In genomic region chr13:99948907-99949656, GRCh38 we compare ENCODE assay signal across 35 cellular contexts. TPM values are rescaled to one million over a fixed set of nuclear protein-coding genes. Genes with fewer than 3 reads are reported as not detected.
DNase-seq lines count a peak whose midpoint lies in the region; ATAC-seq, FAIRE-seq and TF ChIP-seq lines count a peak whose summit lies in the region.
"Had no signal": no experiment of that assay in that cellular context is flagged by ENCODE, and none has a peak within 500 bp of the region (broad histone marks: within the 10 kb centered on the region; RNA-seq: fewer than 3 reads in every experiment).

No MANE protein-coding gene starts in this region.

- H3K4me1 ChIP-seq in lower lobe of right lung, result peaks cover 7% of the 10 kb centered on the region
- no peaks in the 10 kb centered on the region for H3K4me1 ChIP-seq in small intestine (ENCODE audit: control insufficient read depth in 2 of 2, insufficient read depth in 1 of 2, low read depth in 1 of 2, low read length in 1 of 2)
- H3K4me1 ChIP-seq in psoas muscle, result no peaks in the 10 kb centered on the region
- H3K4me1 ChIP-seq: left ventricle myocardium inferior, pancreas, right atrium auricular region had no signal

- intact Hi-C loops in lower lobe of right lung (cut with DNase I) (no loop called here), psoas muscle (cut with DNase I) (no loop called here)

- peak overlapping the region; percentile 42 for H3K27ac Mint-ChIP-seq in chondrocyte (ENCODE audit: unreplicated experiment)
- H3K27ac Mint-ChIP-seq: CD14-positive monocyte; effector memory CD8-positive, alpha-beta T cell; immature natural killer cell; naive thymus-derived CD8-positive, alpha-beta T cell had no signal

- no peaks in the 10 kb centered on the region for H3K36me3 ChIP-seq in lower lobe of right lung
- H3K36me3 ChIP-seq in small intestine (ENCODE audit: control insufficient read depth in 2 of 2, insufficient read depth in 2 of 2, low read length in 2 of 2), result no peaks in the 10 kb centered on the region
- no peaks in the 10 kb centered on the region for H3K36me3 ChIP-seq in psoas muscle (ENCODE audit: insufficient read depth in 1 of 2, low read depth in 1 of 2)
- H3K36me3 ChIP-seq: brain microvascular endothelial cell, left ventricle myocardium inferior, pancreas, right atrium auricular region, transverse colon had no signal

- no peak for DNase-seq in chondrocyte (ENCODE audit: low spot score)
- DNase-seq in lower lobe of right lung, result no peak
- DNase-seq in small intestine, result peak; percentile 40
- no peak for DNase-seq in psoas muscle
- DNase-seq: activated CD4-positive, alpha-beta T cell treated with anti-CD3 and anti-CD28 coated beads for 4 hours; activated T-cell treated with anti-CD3 and anti-CD28 coated beads, Interleukin-2, amount 50 U/mL, for 1 hour; brain microvascular endothelial cell; effector memory CD8-positive, alpha-beta T cell; EL; foreskin fibroblast; GM23248; immature natural killer cell; left ventricle myocardium inferior; midbrain; naive thymus-derived CD8-positive, alpha-beta T cell; NCI-H1048; NCI-H1694 treated with DMSO at 0.1 percent for 48 hours; NCI-H2171; NCI-H510A treated with DMSO at 0.1 percent for 48 hours; pancreas; stimulated activated CD4-positive, alpha-beta T cell treated with anti-CD3 and anti-CD28 coated beads, Interleukin-2, amount 100 ng/mL, for 48 hours; transverse colon had no signal

- WGBS in small intestine, 3 donors, result 44 to 65% (median 54%) methylated on average over 10 of the region's 10 CpGs
- 72 to 77% (median 75%) methylated on average over 10 of the region's 10 CpGs for WGBS in psoas muscle, 3 donors

- FAIRE-seq in small intestine (lab: Jason Lieb, UNC), result no peak
- FAIRE-seq: colon, D721Med, GM12891, pancreas had no signal

- peak; percentile 26 to 58 for ATAC-seq in lower lobe of right lung
- no peak for ATAC-seq in GM18873 (IDR thresholded peaks at IDR 0.05; ENCODE audit: low FRiP score, unreplicated experiment)
- ATAC-seq in GM19351 (IDR thresholded peaks at IDR 0.05; ENCODE audit: unreplicated experiment), result no peak
- ATAC-seq in psoas muscle, result no peak
- ATAC-seq: effector memory CD8-positive, alpha-beta T cell; naive thymus-derived CD8-positive, alpha-beta T cell; pancreas; Right ventricle myocardium inferior had no signal

- no peaks in the 10 kb centered on the region for H3K9me3 Mint-ChIP-seq in chondrocyte (ENCODE audit: low read depth)
- H3K9me3 Mint-ChIP-seq: effector memory CD8-positive, alpha-beta T cell; naive thymus-derived CD8-positive, alpha-beta T cell had no signal

- H3K27ac ChIP-seq in lower lobe of right lung, result no peak overlapping the region
- H3K27ac ChIP-seq in small intestine (ENCODE audit: low read depth in 1 of 2, low read length in 1 of 2), result no peak overlapping the region
- no peak overlapping the region for H3K27ac ChIP-seq in psoas muscle
- H3K27ac ChIP-seq: brain microvascular endothelial cell, GM23248, left ventricle myocardium inferior, pancreas, right atrium auricular region, transverse colon had no signal

- peaks cover 34% of the 10 kb centered on the region for H3K4me1 Mint-ChIP-seq in chondrocyte (ENCODE audit: low read depth)
- H3K4me1 Mint-ChIP-seq: CD14-positive monocyte; immature natural killer cell; naive thymus-derived CD8-positive, alpha-beta T cell had no signal

- H3K4me3 ChIP-seq in lower lobe of right lung (no peak overlapping the region), small intestine (ENCODE audit: low read depth in 1 of 2, low read length in 2 of 2) (no peak overlapping the region), psoas muscle (no peak overlapping the region)
- H3K4me3 ChIP-seq: GM23248, left ventricle myocardium inferior, pancreas, right atrium auricular region, transverse colon had no signal

- H3K27me3 Mint-ChIP-seq in chondrocyte (ENCODE audit: low read depth), result no peaks in the 10 kb centered on the region

- no peaks in the 10 kb centered on the region for H3K36me3 Mint-ChIP-seq in chondrocyte (ENCODE audit: low read depth)
- H3K36me3 Mint-ChIP-seq: CD14-positive monocyte; naive thymus-derived CD8-positive, alpha-beta T cell had no signal

- H3K27me3 ChIP-seq in lower lobe of right lung (ENCODE audit: low read depth), result peaks cover 45% of the 10 kb centered on the region
- H3K27me3 ChIP-seq in small intestine (ENCODE audit: control insufficient read depth in 2 of 2, insufficient read depth in 2 of 2, low read length in 2 of 2), result peaks cover 0 to 20% of the 10 kb centered on the region in 2 donors
- peaks cover 5 to 84% (median 14%) of the 10 kb centered on the region in 3 donors for H3K27me3 ChIP-seq in psoas muscle (ENCODE audit: insufficient read depth in 3 of 3, low read length in 2 of 3)
- H3K27me3 ChIP-seq: brain microvascular endothelial cell, pancreas, right atrium auricular region had no signal

- H3K9me3 ChIP-seq in lower lobe of right lung (no peaks in the 10 kb centered on the region), small intestine (ENCODE audit: control insufficient read depth, low read depth) (no peaks in the 10 kb centered on the region), psoas muscle (no peaks in the 10 kb centered on the region)
- H3K9me3 ChIP-seq: left ventricle myocardium inferior, pancreas, right atrium auricular region, transverse colon had no signal

- TF ChIP-seq CTCF in chondrocyte (IDR thresholded peaks at IDR 0.05) (no peak), lower lobe of right lung (IDR thresholded peaks at IDR 0.05) (no peak), psoas muscle (IDR thresholded peaks at IDR 0.05) (no peak)

- no peak for TF ChIP-seq RAD21 in Ishikawa (IDR thresholded peaks at IDR 0.05; ENCODE audit: low read depth)

- H3K4me3 Mint-ChIP-seq in chondrocyte (ENCODE audit: unreplicated experiment), result no peak overlapping the region
- H3K4me3 Mint-ChIP-seq: CD14-positive monocyte; effector memory CD8-positive, alpha-beta T cell; immature natural killer cell; naive thymus-derived CD8-positive, alpha-beta T cell had no signal

- TF ChIP-seq EP300 in Ishikawa (IDR thresholded peaks at IDR 0.05; ENCODE audit: borderline replicate concordance), result no peak

TF ChIP-seq in Ishikawa, 13 proteins besides CTCF, POLR2A, EP300 and RAD21:
- TF ChIP-seq MAX (IDR thresholded peaks at IDR 0.05) (no peak), NFIC (IDR thresholded peaks at IDR 0.05) (0 out of 2 replicates have a peak, but pooled peaks have one; percentile 30)

RNA-seq across cellular contexts. Expression of gene ZIC5, which starts 22.5 kb away (rescaled TPM):
- total RNA-seq in chondrocyte (2.7 to 5.8 TPM (median 3.1 TPM) in 3 replicates), lower lobe of right lung (not detected), psoas muscle (not detected)
- polyA plus RNA-seq in small intestine (under 1 TPM in 1 of 3 donors, not detected in 2; 0.01 TPM), psoas muscle (not detected)
- total RNA-seq: activated CD8-positive, alpha-beta memory T cell treated with anti-CD3 and anti-CD28 coated beads for 36 hours; GM23248; left ventricle myocardium inferior; LHCN-M2; naive thymus-derived CD8-positive, alpha-beta T cell; right atrium auricular region; Right ventricle myocardium inferior; transverse colon had no signal
- polyA plus RNA-seq: adipose tissue; CD14-positive monocyte; esophagus; GM23248; immature natural killer cell; naive thymus-derived CD8-positive, alpha-beta T cell; pancreas had no signal

RNA-seq across cellular contexts. Expression of gene ZIC2, which starts 32.5 kb away (rescaled TPM):
- total RNA-seq in chondrocyte (26.4 to 55.8 TPM (median 30.6 TPM) in 3 replicates), lower lobe of right lung (not detected), psoas muscle (not detected)
- polyA plus RNA-seq in small intestine (under 1 TPM in 1 of 3 donors, not detected in 2; 0.04 TPM), psoas muscle (under 1 TPM in 2 of 3 donors, not detected in 1; 0.01 to 0.06 TPM)
- total RNA-seq: activated CD8-positive, alpha-beta memory T cell treated with anti-CD3 and anti-CD28 coated beads for 36 hours; GM23248; left ventricle myocardium inferior; LHCN-M2; naive thymus-derived CD8-positive, alpha-beta T cell; Right ventricle myocardium inferior; transverse colon had no signal
- polyA plus RNA-seq: CD14-positive monocyte; GM23248; immature natural killer cell; naive thymus-derived CD8-positive, alpha-beta T cell; pancreas had no signal

Comparison
In these comparisons a context has a peak if more than half of its experiments do, and no peak if none do; other contexts are left out.
1. ATAC-seq: peak in lower lobe of right lung (2 of 2); none in GM18873 (single experiment), GM19351 (single experiment) and psoas muscle (0 of 4).
2. RNA of gene ZIC2, which starts 32.5 kb away (total RNA-seq): 26.4 to 55.8 TPM in chondrocyte; not detected in lower lobe of right lung (single experiment) and not detected in psoas muscle; every median in the first group is over 10 times any median in the second.